ENCODE assay signal across 8 cellular contexts in the genomic region with DNA sequence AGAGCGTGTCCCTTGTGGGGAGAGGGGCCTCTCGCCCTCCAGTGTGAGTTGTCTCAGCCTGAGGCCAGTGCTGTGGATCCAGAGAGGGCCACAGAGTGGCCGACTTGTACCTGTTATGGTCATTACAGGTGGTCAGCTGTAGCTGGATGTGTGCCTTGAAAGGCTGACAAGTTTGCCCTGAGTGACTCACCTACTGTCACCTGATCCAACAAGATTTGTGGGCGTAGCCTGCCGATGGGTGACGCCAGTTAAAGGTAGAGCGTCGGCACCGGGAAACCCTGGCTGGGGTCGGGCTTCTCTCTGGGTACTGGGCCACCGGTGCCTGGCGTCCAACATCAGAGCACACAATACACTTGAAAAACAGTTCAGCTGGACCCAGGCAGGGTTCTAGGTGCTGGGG. TPM values are rescaled to one million over a fixed set of nuclear protein-coding genes. Genes with fewer than 3 reads are reported as not detected.
DNase-seq lines count a peak whose midpoint lies in the region; ATAC-seq and FAIRE-seq lines count a peak whose summit lies in the region.

No MANE protein-coding gene starts in this region.

- H3K4me3 Mint-ChIP-seq in naive B cell = peak overlapping the region; percentile 81 to 97 (median 93)

- H3K4me1 Mint-ChIP-seq in naive B cell = peaks cover 56 to 91% (median 83%) of the 10 kb centered on the region in 3 donors

- peak overlapping the region; percentile 97 to 100 (median 99) for H3K27ac Mint-ChIP-seq in naive B cell

- no peak for ATAC-seq in naive B cell (ENCODE audit: low read depth in 2 of 2)

- FAIRE-seq in GM19239 (lab: Jason Lieb, UNC) = no peak

- no peaks in the 10 kb centered on the region for H3K27me3 Mint-ChIP-seq in naive B cell

- peaks cover 10 to 38% of the 10 kb centered on the region in 2 donors for H3K36me3 Mint-ChIP-seq in naive B cell

- DNase-seq in CD1c-positive myeloid dendritic cell (ENCODE audit: extremely low spot score) (peak; percentile 29), SW480 (ENCODE audit: low spot score) (peak; percentile 79), naive B cell (no peak), NCI-H187 (lab: John Stamatoyannopoulos, UW) (no peak), NCI-H128 (lab: John Stamatoyannopoulos, UW; ENCODE audit: unreplicated experiment) (no peak), A172 (ENCODE audit: low spot score) (no peak), GM19239 (ENCODE audit: insufficient read length, low spot score) (no peak)
- peak; percentile 17 for DNase-seq in activated naive CD8-positive, alpha-beta T cell treated with anti-CD3 and anti-CD28 coated beads, Interleukin-2, amount 50 U/mL, for 16 hours (ENCODE audit: low read depth, low spot score)

- no peaks in the 10 kb centered on the region for H3K9me3 Mint-ChIP-seq in naive B cell

RNA-seq across cellular contexts. Expression of a gene that starts 2.8 kb away (rescaled TPM):
- polyA plus RNA-seq in naive B cell (ENCODE audit: low read depth in 6 of 6) = 1,000 to 10,000 TPM in 2 of 6 donors, 100 to 1,000 TPM in 4; 638 to 1,304 (median 969) TPM
- total RNA-seq in A172 (2014; rRNA removed; shearing (Covaris generic)) = 3.8 and 7.7 TPM in 2 replicates

RNA-seq across cellular contexts. Expression of a gene that starts 14.9 kb away (rescaled TPM):
- polyA plus RNA-seq in naive B cell (ENCODE audit: low read depth in 6 of 6) = 10 to 100 TPM; 28.2 to 73.0 (median 40.2) TPM
- 32.7 and 37.0 TPM in 2 replicates for total RNA-seq in A172 (2014; rRNA removed; shearing (Covaris generic))

Comparison
In these comparisons a context has a peak if more than half of its experiments do, and no peak if none do; other contexts are left out.
1. DNase-seq: peak in CD1c-positive myeloid dendritic cell (single experiment), SW480 (single experiment) and activated naive CD8-positive, alpha-beta T cell treated with anti-CD3 and anti-CD28 coated beads, Interleukin-2, amount 50 U/mL, for 16 hours (single experiment); none in naive B cell (single experiment), NCI-H187 (0 of 2), NCI-H128 (single experiment), A172 (single experiment) and GM19239 (single experiment).